Comparison of ENCODE assay signal across 9 cellular contexts in the genomic region with DNA sequence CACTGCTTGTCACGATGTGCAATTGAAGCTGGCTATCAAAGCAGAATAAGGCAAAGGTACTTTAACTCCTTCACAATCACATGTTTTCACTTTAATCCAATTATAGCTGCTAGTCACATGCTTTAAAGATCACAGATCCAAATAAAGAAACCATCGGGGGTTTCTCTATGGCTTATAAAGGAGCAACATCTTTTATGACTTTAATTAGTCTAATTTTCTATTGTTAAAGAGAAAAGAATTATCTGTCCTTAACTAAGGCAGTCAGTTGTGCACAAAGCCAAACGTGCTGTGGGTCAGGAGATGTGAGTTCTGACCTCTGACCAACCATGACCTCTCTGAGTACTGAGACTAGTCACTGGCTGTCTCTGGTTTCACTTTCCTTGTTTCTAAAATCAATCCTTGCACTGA.
DNase-seq lines count a peak whose midpoint lies in the region; ATAC-seq and TF ChIP-seq lines count a peak whose summit lies in the region.
"Had no signal": no experiment of that assay in that cellular context is flagged by ENCODE, and none has a peak within 500 bp of the region (broad histone marks: within the 10 kb centered on the region; RNA-seq: fewer than 3 reads in every experiment).

No MANE protein-coding gene starts in this region.

- no peaks in the 10 kb centered on the region for H3K9me3 ChIP-seq in gastrocnemius medialis

- in situ Hi-C loops in gastrocnemius medialis (cut with MboI; ENCODE audit: low sequenced_read_pairs in 4 of 4), result no loop called here

- intact Hi-C loops in gastrocnemius medialis (cut with DNase I; ENCODE audit: low total_unique reads), result no loop called here

- H3K4me3 Mint-ChIP-seq in activated CD8-positive, alpha-beta memory T cell treated with anti-CD3 and anti-CD28 coated beads, Interleukin-2, amount 10 ng/mL, durations not matched to agents 7 days and 5 days, result no peak overlapping the region

- no peak for TF ChIP-seq CTCF in gastrocnemius medialis (IDR thresholded peaks at IDR 0.05 in 4 of 5, conservative IDR thresholded peaks at IDR 0.05 in 1 of 5)

- no peak overlapping the region for H3K27ac Mint-ChIP-seq in activated CD8-positive, alpha-beta memory T cell treated with anti-CD3 and anti-CD28 coated beads, Interleukin-2, amount 10 ng/mL, durations not matched to agents 7 days and 5 days

- no peaks in the 10 kb centered on the region for H3K36me3 ChIP-seq in gastrocnemius medialis

- peaks cover 1% of the 10 kb centered on the region for H3K36me3 Mint-ChIP-seq in activated CD8-positive, alpha-beta memory T cell treated with anti-CD3 and anti-CD28 coated beads, Interleukin-2, amount 10 ng/mL, durations not matched to agents 7 days and 5 days

- DNase-seq in activated CD8-positive, alpha-beta memory T cell treated with anti-CD3 and anti-CD28 coated beads, Interleukin-2, amount 10 ng/mL, durations not matched to agents 7 days and 5 days, result no peak
- DNase-seq in activated CD8-positive, alpha-beta memory T cell treated with anti-CD3 and anti-CD28 coated beads for 24 hours, result no peak
- DNase-seq in gastrocnemius medialis (no peak), DMS153 (lab: John Stamatoyannopoulos, UW) (no peak), hepatic stellate cell (ENCODE audit: low spot score) (no peak)
- DNase-seq in stimulated activated CD4-positive, alpha-beta T cell treated with anti-CD3 and anti-CD28 coated beads, Interleukin-2, amount 100 ng/mL, for 48 hours, result no peak

- ATAC-seq in activated CD8-positive, alpha-beta memory T cell treated with anti-CD3 and anti-CD28 coated beads, Interleukin-2, amount 10 ng/mL, durations not matched to agents 7 days and 5 days, result peak; percentile 70
- ATAC-seq in GM21825 (IDR thresholded peaks at IDR 0.05; ENCODE audit: unreplicated experiment), result peak; percentile 91
- ATAC-seq in HG03442 (IDR thresholded peaks at IDR 0.05; ENCODE audit: unreplicated experiment), result peak; percentile 96
- ATAC-seq in gastrocnemius medialis, result peak; percentile 50 to 59
- ATAC-seq: Panc1 had no signal

- H3K4me1 ChIP-seq in gastrocnemius medialis, result peaks cover 47 to 57% of the 10 kb centered on the region in 2 donors

- no peaks in the 10 kb centered on the region for H3K27me3 ChIP-seq in gastrocnemius medialis

- peaks cover 11% of the 10 kb centered on the region for H3K4me1 Mint-ChIP-seq in activated CD8-positive, alpha-beta memory T cell treated with anti-CD3 and anti-CD28 coated beads, Interleukin-2, amount 10 ng/mL, durations not matched to agents 7 days and 5 days

- TF ChIP-seq POLR2A in gastrocnemius medialis (IDR thresholded peaks at IDR 0.05), result no peak

- H3K4me3 ChIP-seq in gastrocnemius medialis, result no peak overlapping the region

- CTCF ChIA-PET in activated CD8-positive, alpha-beta memory T cell treated with anti-CD3 and anti-CD28 coated beads, Interleukin-2, amount 10 ng/mL, durations not matched to agents 7 days and 5 days (lab: Charles Lee), result interaction anchor here (1.1 to 2.0 kb wide), 7 partner anchors 9 to 108 kb away, joined by 3 to 10 read pairs (median 3); no protein-coding TSS in a partner anchor

- H3K9me3 Mint-ChIP-seq in activated CD8-positive, alpha-beta memory T cell treated with anti-CD3 and anti-CD28 coated beads, Interleukin-2, amount 10 ng/mL, durations not matched to agents 7 days and 5 days (ENCODE audit: low read depth), result no peaks in the 10 kb centered on the region

- H3K27me3 Mint-ChIP-seq in activated CD8-positive, alpha-beta memory T cell treated with anti-CD3 and anti-CD28 coated beads, Interleukin-2, amount 10 ng/mL, durations not matched to agents 7 days and 5 days, result no peaks in the 10 kb centered on the region

- peak overlapping the region; percentile 81 to 89 (median 84) for H3K27ac ChIP-seq in gastrocnemius medialis
